Comparison of ENCODE assay signal across 23 cellular contexts in genomic region chrX:11867610-11868345, GRCh38.
A peak's percentile ranks its signal among the peaks of the same experiment; 100 is the strongest.
DNase-seq lines count a peak whose midpoint lies in the region; ATAC-seq and TF ChIP-seq lines count a peak whose summit lies in the region.
"Had no signal": no experiment of that assay in that cellular context is flagged by ENCODE, and none has a peak within 500 bp of the region (broad histone marks: within the 10 kb centered on the region; RNA-seq: fewer than 3 reads in every experiment).

No MANE protein-coding gene starts in this region.

- H3K9me3 Mint-ChIP-seq in T-cell: no peaks in the 10 kb centered on the region
- H3K9me3 Mint-ChIP-seq in activated T-helper 1 cell treated with anti-CD3 and anti-CD28 coated beads, Interleukin-12 subunit alpha, Interleukin-12 subunit beta, Interleukin-2, Interleukin-4 antibody, amounts not matched to agents 30 ng/mL and 10 ng/mL and 1 ng/mL, durations not matched to agents 14 hours and 24 hours and 36 hours: no peaks in the 10 kb centered on the region
- H3K9me3 Mint-ChIP-seq: central memory CD8-positive, alpha-beta T cell had no signal

- no peak overlapping the region for H3K27ac ChIP-seq in OCI-LY3 (ENCODE audit: low read length)
- H3K27ac ChIP-seq: ascending aorta, BLaER1, gastroesophageal sphincter, vagina, VCaP had no signal

- H3K4me3 ChIP-seq in OCI-LY3 (ENCODE audit: low read length): no peak overlapping the region
- H3K4me3 ChIP-seq: ascending aorta, BLaER1, gastroesophageal sphincter, vagina had no signal

- no peaks in the 10 kb centered on the region for H4K20me1 ChIP-seq in OCI-LY3 (ENCODE audit: insufficient read depth, low read length)
- H4K20me1 ChIP-seq: BLaER1 had no signal

- CTCF ChIA-PET in T-cell (lab: Charles Lee): no interaction called here

- H3K9me3 ChIP-seq in OCI-LY3 (ENCODE audit: insufficient read depth, low read length): no peaks in the 10 kb centered on the region
- H3K9me3 ChIP-seq: ascending aorta, BLaER1, gastroesophageal sphincter, vagina had no signal

- no peaks in the 10 kb centered on the region for H3K79me2 ChIP-seq in OCI-LY3 (ENCODE audit: low read length)

- POLR2A ChIA-PET in T-cell (lab: Charles Lee): no interaction called here

- no peaks in the 10 kb centered on the region for H3K27me3 ChIP-seq in OCI-LY3 (ENCODE audit: low read depth, low read length)
- H3K27me3 ChIP-seq: ascending aorta, gastroesophageal sphincter, vagina had no signal

- H3K4me1 Mint-ChIP-seq in T-cell: no peaks in the 10 kb centered on the region
- no peaks in the 10 kb centered on the region for H3K4me1 Mint-ChIP-seq in activated T-helper 1 cell treated with anti-CD3 and anti-CD28 coated beads, Interleukin-12 subunit alpha, Interleukin-12 subunit beta, Interleukin-2, Interleukin-4 antibody, amounts not matched to agents 30 ng/mL and 10 ng/mL and 1 ng/mL, durations not matched to agents 14 hours and 24 hours and 36 hours (ENCODE audit: low read depth)
- H3K4me1 Mint-ChIP-seq: central memory CD8-positive, alpha-beta T cell; nephron had no signal

- peaks cover 0 to 15% of the 10 kb centered on the region in 2 donors for H3K27me3 Mint-ChIP-seq in T-cell
- H3K27me3 Mint-ChIP-seq in activated T-helper 1 cell treated with anti-CD3 and anti-CD28 coated beads, Interleukin-12 subunit alpha, Interleukin-12 subunit beta, Interleukin-2, Interleukin-4 antibody, amounts not matched to agents 30 ng/mL and 10 ng/mL and 1 ng/mL, durations not matched to agents 14 hours and 24 hours and 36 hours (ENCODE audit: insufficient read depth): no peaks in the 10 kb centered on the region

- no peak overlapping the region for H2AFZ ChIP-seq in OCI-LY3 (ENCODE audit: low read depth, low read length)

- no peak overlapping the region for H3K4me3 Mint-ChIP-seq in T-cell
- H3K4me3 Mint-ChIP-seq in activated T-helper 1 cell treated with anti-CD3 and anti-CD28 coated beads, Interleukin-12 subunit alpha, Interleukin-12 subunit beta, Interleukin-2, Interleukin-4 antibody, amounts not matched to agents 30 ng/mL and 10 ng/mL and 1 ng/mL, durations not matched to agents 14 hours and 24 hours and 36 hours: no peak overlapping the region
- H3K4me3 Mint-ChIP-seq: central memory CD8-positive, alpha-beta T cell; nephron had no signal

- ATAC-seq in HG02870 (IDR thresholded peaks at IDR 0.05; ENCODE audit: unreplicated experiment) (peak; percentile 90), sciatic nerve (peak; percentile 48), T-cell (replicated peaks in 1 of 4) (no peak), SK-N-SH treated with all-trans-retinoic acid at 6 μM for 48 hours (no peak)
- ATAC-seq: gastroesophageal sphincter had no signal

- no peaks in the 10 kb centered on the region for H3K36me3 ChIP-seq in OCI-LY3 (replicated peaks; ENCODE audit: low read depth, low read length)
- H3K36me3 ChIP-seq: ascending aorta, BLaER1, gastroesophageal sphincter, vagina had no signal

- H3K27ac Mint-ChIP-seq in T-cell: no peak overlapping the region
- no peak overlapping the region for H3K27ac Mint-ChIP-seq in activated T-helper 1 cell treated with anti-CD3 and anti-CD28 coated beads, Interleukin-12 subunit alpha, Interleukin-12 subunit beta, Interleukin-2, Interleukin-4 antibody, amounts not matched to agents 30 ng/mL and 10 ng/mL and 1 ng/mL, durations not matched to agents 14 hours and 24 hours and 36 hours
- H3K27ac Mint-ChIP-seq: nephron had no signal

- intact Hi-C loops in sciatic nerve (cut with DNase I): no loop called here
- intact Hi-C loops in activated T-helper 1 cell treated with anti-CD3 and anti-CD28 coated beads, Interleukin-12 subunit alpha, Interleukin-12 subunit beta, Interleukin-2, Interleukin-4 antibody, amounts not matched to agents 30 ng/mL and 10 ng/mL and 1 ng/mL, durations not matched to agents 14 hours and 24 hours and 36 hours (cut with micrococcal nuclease): no loop called here

- H3K9ac ChIP-seq in OCI-LY3 (ENCODE audit: low read length): no peak overlapping the region
- H3K9ac ChIP-seq: BLaER1 had no signal

- H3K4me1 ChIP-seq in OCI-LY3 (ENCODE audit: low read length): peaks cover 14% of the 10 kb centered on the region
- H3K4me1 ChIP-seq: ascending aorta, gastroesophageal sphincter, vagina had no signal

- H3K36me3 Mint-ChIP-seq in T-cell: no peaks in the 10 kb centered on the region
- H3K36me3 Mint-ChIP-seq in activated T-helper 1 cell treated with anti-CD3 and anti-CD28 coated beads, Interleukin-12 subunit alpha, Interleukin-12 subunit beta, Interleukin-2, Interleukin-4 antibody, amounts not matched to agents 30 ng/mL and 10 ng/mL and 1 ng/mL, durations not matched to agents 14 hours and 24 hours and 36 hours (ENCODE audit: low read depth): no peaks in the 10 kb centered on the region

- TF ChIP-seq CTCF in OCI-LY3 (IDR thresholded peaks at IDR 0.05; ENCODE audit: low read depth, low read length): no peak

- peak overlapping the region; percentile 57 for H3K4me2 ChIP-seq in OCI-LY3 (ENCODE audit: low read length)
- H3K4me2 ChIP-seq: BLaER1 had no signal

- DNase-seq in NOMO-1 treated with DMSO at 0.1 percent for 48 hours (lab: John Stamatoyannopoulos, UW; ENCODE audit: unreplicated experiment) (peak; percentile 4), NOMO-1 treated with dmso at 0.1 percent for 144 hours (lab: John Stamatoyannopoulos, UW; ENCODE audit: unreplicated experiment) (no peak), sciatic nerve (ENCODE audit: low spot score) (no peak), T-cell (no peak)
- DNase-seq in activated T-helper 1 cell treated with anti-CD3 and anti-CD28 coated beads, Interleukin-12 subunit alpha, Interleukin-12 subunit beta, Interleukin-2, Interleukin-4 antibody, amounts not matched to agents 30 ng/mL and 10 ng/mL and 1 ng/mL, durations not matched to agents 14 hours and 24 hours and 36 hours (ENCODE audit: low spot score): no peak
- DNase-seq: activated naive CD4-positive, alpha-beta T cell treated with anti-CD3 and anti-CD28 coated beads, Interleukin-2, amount 50 U/mL, for 16 hours; erythroblast; NCI-H1105; NCI-H510A treated with DMSO at 0.1 percent for 48 hours; Right ventricle myocardium superior; small intestine; stimulated activated CD4-positive, alpha-beta T cell treated with anti-CD3 and anti-CD28 coated beads, Interleukin-4, amount 100 ng/mL, for 24 hours; T-helper 1 cell had no signal

TF ChIP-seq in SK-N-SH treated with all-trans-retinoic acid at 6 μM for 48 hours, 23 proteins besides CTCF, POLR2A, EP300 and RAD21:
- TF ChIP-seq RARB (CRISPR knock-in tag; IDR thresholded peaks at IDR 0.05) (no peak), SNAI2 (CRISPR knock-in tag; IDR thresholded peaks at IDR 0.05) (no peak), PATZ1 (CRISPR knock-in tag; IDR thresholded peaks at IDR 0.05; ENCODE audit: borderline replicate concordance) (no peak), CREB5 (CRISPR knock-in tag; IDR thresholded peaks at IDR 0.05; ENCODE audit: low read depth) (no peak), ZNF565 (CRISPR knock-in tag; conservative IDR thresholded peaks at IDR 0.05; ENCODE audit: low read depth) (no peak), ZNF70 (CRISPR knock-in tag; IDR thresholded peaks at IDR 0.05) (no peak), CSRNP3 (CRISPR knock-in tag; IDR thresholded peaks at IDR 0.05) (no peak), ISL1 (CRISPR knock-in tag; IDR thresholded peaks at IDR 0.05) (no peak), GLIS3 (CRISPR knock-in tag; IDR thresholded peaks at IDR 0.05) (no peak), PPARA (CRISPR knock-in tag; IDR thresholded peaks at IDR 0.05; ENCODE audit: borderline replicate concordance) (no peak)

Comparison
In these comparisons a context has a peak if more than half of its experiments do, and no peak if none do; other contexts are left out.
1. ATAC-seq: peak in HG02870 (single experiment) and sciatic nerve (single experiment); none in T-cell (0 of 4) and SK-N-SH treated with all-trans-retinoic acid at 6 μM for 48 hours (single experiment).